Comparison of ENCODE assay signal across 8 cellular contexts in the genomic region with DNA sequence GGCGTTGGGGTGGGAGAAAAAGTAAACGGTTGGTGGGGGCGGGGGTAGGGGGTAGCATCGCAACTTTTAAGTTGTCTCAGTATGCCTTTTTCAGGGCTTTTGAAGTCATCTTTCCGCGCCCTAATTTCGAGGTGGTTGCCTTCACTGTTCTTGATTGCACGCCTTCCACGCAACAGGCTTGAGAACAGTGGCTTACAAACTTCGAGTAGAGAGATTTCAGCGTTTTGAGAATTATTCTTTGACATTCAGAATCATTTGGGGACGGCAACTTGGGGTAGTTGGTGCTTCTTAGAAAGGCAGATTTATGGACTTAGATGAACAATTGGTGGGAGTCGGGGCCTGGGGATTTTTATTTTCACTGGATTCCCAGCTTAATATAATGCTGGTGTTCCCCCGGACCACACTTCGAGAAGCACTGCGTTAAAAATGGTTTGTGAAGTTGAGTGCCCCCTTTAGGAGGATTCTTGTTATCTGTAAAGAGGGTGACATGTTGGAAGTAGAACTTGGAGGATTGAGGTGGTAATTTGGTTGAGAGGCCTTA. TPM values are rescaled to one million over a fixed set of nuclear protein-coding genes. Genes with fewer than 3 reads are reported as not detected.
DNase-seq lines count a peak whose midpoint lies in the region; ATAC-seq and TF ChIP-seq lines count a peak whose summit lies in the region.

No MANE protein-coding gene starts in this region.

- ATAC-seq in GM18907 (IDR thresholded peaks at IDR 0.05; ENCODE audit: unreplicated experiment) (peak; percentile 24), left colon (peak; percentile 23)

- peak overlapping the region; percentile 86 for H3K4me3 ChIP-seq in Jurkat, Clone E6-1 (ENCODE audit: low read length)

- DNase-seq in Jurkat, Clone E6-1 (ENCODE audit: low read depth, low spot score): peak; percentile 60
- DNase-seq in T-helper 1 cell (peak in 3 of 5 donors; percentile 17 to 60 (median 45)), cerebellum (ENCODE audit: low spot score) (peak; percentile 8), left colon (peak in 1 of 2 donors; percentile 16), NCI-H2029 (lab: John Stamatoyannopoulos, UW) (no peak)
- DNase-seq in stimulated activated CD8-positive, alpha-beta memory T cell treated with anti-CD3 and anti-CD28 coated beads, Interleukin-12 subunit alpha, Interleukin-12 subunit beta, amount 100 ng/mL, for 1 hour (ENCODE audit: low read depth): peak; percentile 16

- peak; percentile 42 for TF ChIP-seq CTCF in C4-2B (conservative IDR thresholded peaks at IDR 0.05)

- intact Hi-C loops in left colon (cut with DNase I, micrococcal nuclease): no loop called here

- peak overlapping the region; percentile 94 for H3K27ac ChIP-seq in C4-2B

RNA-seq across cellular contexts. Expression of a gene that starts 0.9 kb away (rescaled TPM):
- polyA plus RNA-seq in Jurkat, Clone E6-1 (2012; ENCODE audit: insufficient read depth, insufficient read length): 67.7 TPM
- 70.9 TPM for total RNA-seq in cerebellum
- 10 to 100 TPM; 76.9 to 90.2 TPM for total RNA-seq in left colon
